In the genomic region with DNA sequence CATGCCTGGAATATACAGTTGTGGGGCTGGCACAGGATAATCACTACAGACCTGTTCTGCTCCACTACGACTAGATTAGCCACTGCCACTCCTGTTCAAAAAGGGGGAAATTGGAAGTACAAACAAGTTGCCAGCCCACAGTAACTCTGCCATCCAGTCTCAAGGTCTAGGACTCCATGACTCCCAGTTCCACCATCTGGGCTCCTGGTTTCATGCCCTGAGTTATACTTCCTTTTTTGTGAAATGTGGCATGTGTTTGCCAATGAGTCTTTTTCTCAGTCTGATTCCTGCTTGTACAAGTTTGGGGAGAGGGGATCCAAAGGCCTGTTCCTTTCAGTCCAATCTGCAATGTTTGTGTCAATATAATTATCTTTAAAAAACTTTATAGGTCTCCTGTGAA, we compare ENCODE assay signal across 10 cellular contexts. TPM values are rescaled to one million over a fixed set of nuclear protein-coding genes. Genes with fewer than 3 reads are reported as not detected.
A peak's percentile ranks its signal among the peaks of the same experiment; 100 is the strongest.
DNase-seq lines count a peak whose midpoint lies in the region; ATAC-seq and TF ChIP-seq lines count a peak whose summit lies in the region.
"Had no signal": no experiment of that assay in that cellular context is flagged by ENCODE, and none has a peak within 500 bp of the region (broad histone marks: within the 10 kb centered on the region; RNA-seq: fewer than 3 reads in every experiment).

No MANE protein-coding gene starts in this region.

- H2AFZ ChIP-seq in mammary epithelial cell (ENCODE audit: low read depth, low read length) = no peak overlapping the region

- no peaks in the 10 kb centered on the region for H3K36me3 ChIP-seq in mammary epithelial cell (ENCODE audit: insufficient read depth, low read length)
- H3K36me3 ChIP-seq: uterus had no signal

- H3K36me3 Mint-ChIP-seq in activated naive CD4-positive, alpha-beta T cell treated with anti-CD3 and anti-CD28 coated beads for 36 hours (ENCODE audit: low read depth) = peaks cover 2% of the 10 kb centered on the region
- H3K36me3 Mint-ChIP-seq in T-cell (peaks cover 4% of the 10 kb centered on the region), glutamatergic neuron (ENCODE audit: unreplicated experiment) (no peaks in the 10 kb centered on the region), type B pancreatic cell (peaks cover 5% of the 10 kb centered on the region)

- H3K4me1 ChIP-seq in mammary epithelial cell (ENCODE audit: insufficient read depth, low read length) = peaks cover 4% of the 10 kb centered on the region

- H3K9me3 ChIP-seq in mammary epithelial cell (replicated peaks; ENCODE audit: insufficient read depth, low read length) = no peaks in the 10 kb centered on the region
- H3K9me3 ChIP-seq: uterus had no signal

- H3K27me3 ChIP-seq in mammary epithelial cell (ENCODE audit: insufficient read depth, low read length) = no peaks in the 10 kb centered on the region
- H3K27me3 ChIP-seq: uterus had no signal

- H3K27ac Mint-ChIP-seq in activated naive CD4-positive, alpha-beta T cell treated with anti-CD3 and anti-CD28 coated beads for 36 hours = no peak overlapping the region
- H3K27ac Mint-ChIP-seq in T-cell (peak overlapping the region; percentile 29 to 43), glutamatergic neuron (ENCODE audit: unreplicated experiment) (no peak overlapping the region), type B pancreatic cell (no peak overlapping the region)

- peaks cover 32% of the 10 kb centered on the region for H3K4me1 Mint-ChIP-seq in activated naive CD4-positive, alpha-beta T cell treated with anti-CD3 and anti-CD28 coated beads for 36 hours (ENCODE audit: low read depth)
- H3K4me1 Mint-ChIP-seq in T-cell (peaks cover 37 to 50% (median 45%) of the 10 kb centered on the region in 3 donors), glutamatergic neuron (ENCODE audit: low read depth, unreplicated experiment) (peaks cover 14% of the 10 kb centered on the region), type B pancreatic cell (ENCODE audit: unreplicated experiment) (peaks cover 10% of the 10 kb centered on the region)

- H3K4me2 ChIP-seq in mammary epithelial cell (ENCODE audit: insufficient read depth, low read depth, low read length) = no peak overlapping the region

- no peak overlapping the region for H3K4me3 ChIP-seq in mammary epithelial cell (replicated peaks in 1 of 3; ENCODE audit: insufficient read depth in 1 of 3, low read depth in 2 of 3, low read length in 3 of 3)

- no TSS peak for BruUV-seq in mammary epithelial cell (replicated peaks; lab: Mats Ljungman, UMichigan)

- H3K27ac ChIP-seq in mammary epithelial cell (ENCODE audit: insufficient read depth, low read depth, low read length) = no peak overlapping the region

- POLR2A ChIA-PET in T-cell (lab: Charles Lee) = no interaction called here

- dilution Hi-C loops in mammary epithelial cell (cut with HindIII; ENCODE audit: low sequenced_read_pairs) = loop anchor here (5.0 kb wide), 1 partner anchor 53 kb away; no protein-coding TSS in a partner anchor

- peak overlapping the region; percentile 25 for H3K4me3 Mint-ChIP-seq in activated naive CD4-positive, alpha-beta T cell treated with anti-CD3 and anti-CD28 coated beads for 36 hours
- peak overlapping the region in 2 of 3 donors; percentile 17 to 91 for H3K4me3 Mint-ChIP-seq in T-cell
- H3K4me3 Mint-ChIP-seq in glutamatergic neuron (ENCODE audit: unreplicated experiment) = peak overlapping the region; percentile 36
- peak overlapping the region; percentile 61 for H3K4me3 Mint-ChIP-seq in type B pancreatic cell

- TF ChIP-seq CTCF in glutamatergic neuron (IDR thresholded peaks at IDR 0.05; ENCODE audit: partially characterized antibody, unreplicated experiment) (no peak), type B pancreatic cell (conservative IDR thresholded peaks at IDR 0.05) (no peak), mammary epithelial cell (conservative IDR thresholded peaks at IDR 0.05 in 1 of 2, IDR thresholded peaks at IDR 0.05 in 1 of 2; ENCODE audit: extremely low read depth in 1 of 2, insufficient read depth in 1 of 2, low read depth in 1 of 2, low read length in 2 of 2) (no peak)

- ATAC-seq in T-cell (replicated peaks in 1 of 4) (no peak), GM18858 (IDR thresholded peaks at IDR 0.05; ENCODE audit: unreplicated experiment) (no peak)

- no peaks in the 10 kb centered on the region for H3K27me3 Mint-ChIP-seq in activated naive CD4-positive, alpha-beta T cell treated with anti-CD3 and anti-CD28 coated beads for 36 hours (ENCODE audit: low read depth)
- H3K27me3 Mint-ChIP-seq in T-cell (no peaks in the 10 kb centered on the region), glutamatergic neuron (ENCODE audit: unreplicated experiment) (peaks cover 10% of the 10 kb centered on the region), type B pancreatic cell (peaks cover 16% of the 10 kb centered on the region)

- H3K9me3 Mint-ChIP-seq in activated naive CD4-positive, alpha-beta T cell treated with anti-CD3 and anti-CD28 coated beads for 36 hours = no peaks in the 10 kb centered on the region
- no peaks in the 10 kb centered on the region for H3K9me3 Mint-ChIP-seq in T-cell
- peaks cover 3% of the 10 kb centered on the region for H3K9me3 Mint-ChIP-seq in glutamatergic neuron (ENCODE audit: unreplicated experiment)
- no peaks in the 10 kb centered on the region for H3K9me3 Mint-ChIP-seq in type B pancreatic cell

- no peak for DNase-seq in activated naive CD4-positive, alpha-beta T cell treated with anti-CD3 and anti-CD28 coated beads for 36 hours
- DNase-seq in activated naive CD4-positive, alpha-beta T cell treated with anti-CD3 and anti-CD28 coated beads, Interleukin-2, amount 50 U/mL, for 16 hours = no peak
- DNase-seq in T-cell (no peak), glutamatergic neuron (no peak), type B pancreatic cell (ENCODE audit: extremely low spot score, unreplicated experiment) (no peak), mammary epithelial cell (no peak), DMS 273 treated with DMSO at 0.1 percent for 48 hours (lab: John Stamatoyannopoulos, UW) (no peak)
- DNase-seq: NCI-H2171, uterus had no signal

- no peak overlapping the region for H3K9ac ChIP-seq in mammary epithelial cell (ENCODE audit: insufficient read depth, low read length)

- no peaks in the 10 kb centered on the region for H4K20me1 ChIP-seq in mammary epithelial cell (ENCODE audit: insufficient read depth, low read length)

- CTCF ChIA-PET in activated naive CD4-positive, alpha-beta T cell treated with anti-CD3 and anti-CD28 coated beads for 36 hours (lab: Charles Lee) = interaction anchor here (0.7 to 5.5 kb wide), 2 partner anchors 25 to 40 kb away, joined by 3 to 33 read pairs; no protein-coding TSS in a partner anchor
- CTCF ChIA-PET in T-cell (lab: Charles Lee) = interaction anchor here (0.9 to 4.1 kb wide), 4 partner anchors 10 to 40 kb away, joined by 3 to 43 read pairs (median 4); no protein-coding TSS in a partner anchor
- CTCF ChIA-PET in mammary epithelial cell (lab: Charles Lee; ENCODE audit: low non-redundant PET) = no interaction called here

- H3K79me2 ChIP-seq in mammary epithelial cell (ENCODE audit: insufficient read depth, low read length) = peaks cover 24% of the 10 kb centered on the region

- in situ Hi-C loops in mammary epithelial cell (cut with MboI; ENCODE audit: low sequenced_read_pairs in 2 of 2) = loop anchor here (25.0 kb wide), 1 partner anchor 347 kb away; a partner anchor contains a TSS

- 70% methylated on average over 1 of the region's 1 CpG for WGBS in mammary epithelial cell (ENCODE audit: low coverage, missing lambda C conversion rate)

- intact Hi-C loops in activated naive CD4-positive, alpha-beta T cell treated with anti-CD3 and anti-CD28 coated beads for 36 hours (cut with micrococcal nuclease) = loop anchor here (5.0 kb wide), 1 partner anchor 143 kb away; no protein-coding TSS in a partner anchor
- intact Hi-C loops in mammary epithelial cell (cut with micrococcal nuclease) = loop anchor here (1.0 kb wide), 1 partner anchor 355 kb away; no protein-coding TSS in a partner anchor

RNA-seq across cellular contexts. Expression of a gene that starts 1.0 kb away (rescaled TPM):
- total RNA-seq in activated naive CD4-positive, alpha-beta T cell treated with anti-CD3 and anti-CD28 coated beads for 36 hours = 10 to 100 TPM; 11.0 to 11.8 TPM
- 10 to 100 TPM; 20.7 to 41.9 (median 36.6) TPM for total RNA-seq in T-cell
- total RNA-seq in glutamatergic neuron (ENCODE audit: unreplicated experiment) = 22.5 TPM
- total RNA-seq in type B pancreatic cell (ENCODE audit: low replicate concordance) = 19.1 and 21.4 TPM in 2 replicates
- total RNA-seq in mammary epithelial cell = 10 to 100 TPM; 14.1 to 15.3 TPM
- 14.7 TPM for polyA plus RNA-seq in mammary epithelial cell
- polyA minus RNA-seq in mammary epithelial cell = 0.26 TPM

RNA-seq across cellular contexts. Expression of a gene that starts 5.3 kb away (rescaled TPM):
- total RNA-seq in activated naive CD4-positive, alpha-beta T cell treated with anti-CD3 and anti-CD28 coated beads for 36 hours = 10 to 100 TPM; 37.0 to 38.6 TPM
- 100 to 1,000 TPM in 3 of 5 donors, 10 to 100 TPM in 2; 28.8 to 121 (median 112) TPM for total RNA-seq in T-cell
- 66.1 TPM for total RNA-seq in glutamatergic neuron (ENCODE audit: unreplicated experiment)
- 61.3 and 73.0 TPM in 2 replicates for total RNA-seq in type B pancreatic cell (ENCODE audit: low replicate concordance)
- total RNA-seq in mammary epithelial cell = 10 to 100 TPM; 34.0 to 35.9 TPM
- polyA plus RNA-seq in mammary epithelial cell = 38.6 TPM
- 12.8 TPM for polyA minus RNA-seq in mammary epithelial cell

RNA-seq across cellular contexts. Expression of a gene that starts 21.3 kb away (rescaled TPM):
- 10 to 100 TPM in 1 of 2 experiments, 1 to 10 TPM in 1; 8.5 to 10.0 TPM for total RNA-seq in activated naive CD4-positive, alpha-beta T cell treated with anti-CD3 and anti-CD28 coated beads for 36 hours
- total RNA-seq in T-cell (1 to 10 TPM in 3 of 5 donors, under 1 TPM in 1, not detected in 1; 0.70 to 3.8 (median 1.9) TPM), glutamatergic neuron (ENCODE audit: unreplicated experiment) (not detected), type B pancreatic cell (ENCODE audit: low replicate concordance) (58.9 and 80.8 TPM in 2 replicates), mammary epithelial cell (under 1 TPM in 1 of 2 donors, not detected in 1; 0.17 TPM)
- polyA plus RNA-seq in mammary epithelial cell = 0.77 TPM
- polyA minus RNA-seq in mammary epithelial cell = not detected

Comparison
In these comparisons a context has a peak if more than half of its experiments do, and no peak if none do; other contexts are left out.
1. H3K27ac Mint-ChIP-seq: peak in T-cell (2 of 2); none in activated naive CD4-positive, alpha-beta T cell treated with anti-CD3 and anti-CD28 coated beads for 36 hours (single experiment), glutamatergic neuron (single experiment) and type B pancreatic cell (single experiment).
2. Peak in every context shown above with its lines, with median percentiles within 50 percentile points of each other: H3K4me3 Mint-ChIP-seq.